ENCODE assay signal across 10 cellular contexts in the genomic region with DNA sequence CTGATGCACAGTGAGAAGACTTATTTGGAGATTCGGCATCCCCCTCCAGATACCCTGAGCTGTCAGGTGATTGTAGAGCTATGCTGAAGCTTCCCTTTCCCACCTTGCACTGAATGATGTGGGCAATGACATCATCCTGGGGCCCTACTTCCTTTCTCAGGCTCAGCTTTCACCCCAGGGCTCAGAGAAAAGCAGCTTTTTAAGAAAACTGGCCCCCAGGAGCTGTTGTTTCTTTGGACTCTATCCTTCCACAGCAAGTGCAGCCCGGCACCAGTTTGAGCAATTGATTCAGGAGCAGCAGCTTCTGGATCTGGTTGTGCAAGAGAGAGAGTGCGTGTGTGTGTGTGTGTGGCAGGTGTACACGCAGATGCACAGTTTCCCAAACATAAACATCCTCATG.
DNase-seq lines count a peak whose midpoint lies in the region; ATAC-seq and TF ChIP-seq lines count a peak whose summit lies in the region.
"Had no signal": no experiment of that assay in that cellular context is flagged by ENCODE, and none has a peak within 500 bp of the region (broad histone marks: within the 10 kb centered on the region; RNA-seq: fewer than 3 reads in every experiment).

No MANE protein-coding gene starts in this region.

- intact Hi-C loops in activated T-helper 1 cell treated with anti-CD3 and anti-CD28 coated beads, Interleukin-12 subunit alpha, Interleukin-12 subunit beta, Interleukin-2, Interleukin-4 antibody, amounts not matched to agents 30 ng/mL and 10 ng/mL and 1 ng/mL, durations not matched to agents 14 hours and 24 hours and 36 hours (cut with micrococcal nuclease): loop anchor here (2.0 to 5.0 kb wide), 2 partner anchors 20 to 515 kb away; no protein-coding TSS in a partner anchor

- peaks cover 31% of the 10 kb centered on the region for H3K4me1 Mint-ChIP-seq in activated T-helper 1 cell treated with anti-CD3 and anti-CD28 coated beads, Interleukin-12 subunit alpha, Interleukin-12 subunit beta, Interleukin-2, Interleukin-4 antibody, amounts not matched to agents 30 ng/mL and 10 ng/mL and 1 ng/mL, durations not matched to agents 14 hours and 24 hours and 36 hours (ENCODE audit: low read depth)
- peaks cover 22 to 25% of the 10 kb centered on the region in 2 donors for H3K4me1 Mint-ChIP-seq in natural killer cell treated with Interleukin-12 subunit alpha and Interleukin-12 subunit beta and Interleukin-15 and Interleukin-18, amount 100 ng/mL, for 72 hours (ENCODE audit: low read depth in 2 of 2)
- peaks cover 7% of the 10 kb centered on the region for H3K4me1 Mint-ChIP-seq in osteocyte (ENCODE audit: unreplicated experiment)

- DNase-seq in NOMO-1 (lab: John Stamatoyannopoulos, UW; ENCODE audit: unreplicated experiment in 2 of 2) (peak; percentile 23 to 39), NOMO-1 treated with dmso at 0.1 percent for 144 hours (lab: John Stamatoyannopoulos, UW; ENCODE audit: unreplicated experiment) (no peak), HT1080 (ENCODE audit: low read depth) (peak; percentile 41), dedifferentiated amniotic fluid mesenchymal stem cell (ENCODE audit: extremely low spot score) (no peak), NCI-H510A (lab: John Stamatoyannopoulos, UW) (no peak), osteocyte (ENCODE audit: extremely low spot score, unreplicated experiment) (no peak)
- peak; percentile 41 for DNase-seq in activated T-helper 1 cell treated with anti-CD3 and anti-CD28 coated beads, Interleukin-12 subunit alpha, Interleukin-12 subunit beta, Interleukin-2, Interleukin-4 antibody, amounts not matched to agents 30 ng/mL and 10 ng/mL and 1 ng/mL, durations not matched to agents 14 hours and 24 hours and 36 hours (ENCODE audit: low spot score)
- DNase-seq in natural killer cell treated with Interleukin-12 subunit alpha and Interleukin-12 subunit beta and Interleukin-15 and Interleukin-18, amount 100 ng/mL, for 72 hours (ENCODE audit: low spot score): no peak
- DNase-seq: NCI-H1092 treated with DMSO at 0.1 percent for 48 hours had no signal

- H3K9me3 Mint-ChIP-seq in activated T-helper 1 cell treated with anti-CD3 and anti-CD28 coated beads, Interleukin-12 subunit alpha, Interleukin-12 subunit beta, Interleukin-2, Interleukin-4 antibody, amounts not matched to agents 30 ng/mL and 10 ng/mL and 1 ng/mL, durations not matched to agents 14 hours and 24 hours and 36 hours: peaks cover 38% of the 10 kb centered on the region
- H3K9me3 Mint-ChIP-seq in natural killer cell treated with Interleukin-12 subunit alpha and Interleukin-12 subunit beta and Interleukin-15 and Interleukin-18, amount 100 ng/mL, for 72 hours: peaks cover 8% of the 10 kb centered on the region
- H3K9me3 Mint-ChIP-seq in osteocyte (ENCODE audit: unreplicated experiment): peaks cover 28% of the 10 kb centered on the region

- ATAC-seq in natural killer cell treated with Interleukin-12 subunit alpha and Interleukin-12 subunit beta and Interleukin-15 and Interleukin-18, amount 100 ng/mL, for 72 hours: peak; percentile 52 to 61
- ATAC-seq: A549 had no signal

- no peak for TF ChIP-seq CTCF in osteocyte (IDR thresholded peaks at IDR 0.05)

- H3K27ac Mint-ChIP-seq in activated T-helper 1 cell treated with anti-CD3 and anti-CD28 coated beads, Interleukin-12 subunit alpha, Interleukin-12 subunit beta, Interleukin-2, Interleukin-4 antibody, amounts not matched to agents 30 ng/mL and 10 ng/mL and 1 ng/mL, durations not matched to agents 14 hours and 24 hours and 36 hours: peak overlapping the region; percentile 89
- H3K27ac Mint-ChIP-seq in natural killer cell treated with Interleukin-12 subunit alpha and Interleukin-12 subunit beta and Interleukin-15 and Interleukin-18, amount 100 ng/mL, for 72 hours: peak overlapping the region; percentile 1 to 58
- no peak overlapping the region for H3K27ac Mint-ChIP-seq in osteocyte (ENCODE audit: unreplicated experiment)

- H3K27me3 Mint-ChIP-seq in activated T-helper 1 cell treated with anti-CD3 and anti-CD28 coated beads, Interleukin-12 subunit alpha, Interleukin-12 subunit beta, Interleukin-2, Interleukin-4 antibody, amounts not matched to agents 30 ng/mL and 10 ng/mL and 1 ng/mL, durations not matched to agents 14 hours and 24 hours and 36 hours (ENCODE audit: insufficient read depth): no peaks in the 10 kb centered on the region
- H3K27me3 Mint-ChIP-seq in natural killer cell treated with Interleukin-12 subunit alpha and Interleukin-12 subunit beta and Interleukin-15 and Interleukin-18, amount 100 ng/mL, for 72 hours: peaks cover 7 to 11% of the 10 kb centered on the region in 2 donors
- H3K27me3 Mint-ChIP-seq in osteocyte (ENCODE audit: unreplicated experiment): no peaks in the 10 kb centered on the region

- peak overlapping the region; percentile 20 for H3K4me3 Mint-ChIP-seq in activated T-helper 1 cell treated with anti-CD3 and anti-CD28 coated beads, Interleukin-12 subunit alpha, Interleukin-12 subunit beta, Interleukin-2, Interleukin-4 antibody, amounts not matched to agents 30 ng/mL and 10 ng/mL and 1 ng/mL, durations not matched to agents 14 hours and 24 hours and 36 hours
- peak overlapping the region; percentile 69 for H3K4me3 Mint-ChIP-seq in natural killer cell treated with Interleukin-12 subunit alpha and Interleukin-12 subunit beta and Interleukin-15 and Interleukin-18, amount 100 ng/mL, for 72 hours
- no peak overlapping the region for H3K4me3 Mint-ChIP-seq in osteocyte (ENCODE audit: unreplicated experiment)

- H3K36me3 Mint-ChIP-seq in activated T-helper 1 cell treated with anti-CD3 and anti-CD28 coated beads, Interleukin-12 subunit alpha, Interleukin-12 subunit beta, Interleukin-2, Interleukin-4 antibody, amounts not matched to agents 30 ng/mL and 10 ng/mL and 1 ng/mL, durations not matched to agents 14 hours and 24 hours and 36 hours (ENCODE audit: low read depth): peaks cover 30% of the 10 kb centered on the region
- H3K36me3 Mint-ChIP-seq in natural killer cell treated with Interleukin-12 subunit alpha and Interleukin-12 subunit beta and Interleukin-15 and Interleukin-18, amount 100 ng/mL, for 72 hours: peaks cover 36% of the 10 kb centered on the region
- H3K36me3 Mint-ChIP-seq in osteocyte (ENCODE audit: unreplicated experiment): peaks cover 14% of the 10 kb centered on the region

Comparison
In these comparisons a context has a peak if more than half of its experiments do, and no peak if none do; other contexts are left out.
1. DNase-seq: peak in NOMO-1 (2 of 2), HT1080 (single experiment) and activated T-helper 1 cell treated with anti-CD3 and anti-CD28 coated beads, Interleukin-12 subunit alpha, Interleukin-12 subunit beta, Interleukin-2, Interleukin-4 antibody, amounts not matched to agents 30 ng/mL and 10 ng/mL and 1 ng/mL, durations not matched to agents 14 hours and 24 hours and 36 hours (single experiment); none in NOMO-1 treated with dmso at 0.1 percent for 144 hours (single experiment), natural killer cell treated with Interleukin-12 subunit alpha and Interleukin-12 subunit beta and Interleukin-15 and Interleukin-18, amount 100 ng/mL, for 72 hours (single experiment), dedifferentiated amniotic fluid mesenchymal stem cell (single experiment), NCI-H510A (single experiment) and osteocyte (single experiment).